Comparison of ENCODE assay signal across 5 cellular contexts in genomic region chr1:2337081-2337480, GRCh38.
"Had no signal": no experiment of that assay in that cellular context is flagged by ENCODE, and none has a peak within 500 bp of the region (broad histone marks: within the 10 kb centered on the region; RNA-seq: fewer than 3 reads in every experiment).

No MANE protein-coding gene starts in this region.

- H3K4me3 ChIP-seq: K562 had no signal

- DNase-seq: IMR-90, KBM-7, KG1 had no signal

- H3K27ac ChIP-seq: HL-60 had no signal
